Comparison of ENCODE assay signal across 8 cellular contexts in the genomic region with DNA sequence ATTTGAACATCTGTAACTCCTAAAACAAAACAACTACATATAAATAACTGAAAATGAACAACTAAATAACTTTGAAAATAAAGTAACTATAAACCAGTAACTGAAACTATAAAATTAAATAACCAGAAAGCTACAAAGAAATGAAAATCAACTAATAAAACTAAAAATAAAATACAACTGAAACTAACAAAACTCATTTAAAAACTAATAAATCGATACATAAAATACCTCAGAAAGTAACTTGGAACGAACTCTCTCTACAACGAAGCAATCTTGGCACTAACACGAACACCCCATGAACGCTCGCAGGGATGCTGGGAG. TPM values are rescaled to one million over a fixed set of nuclear protein-coding genes. Genes with fewer than 3 reads are reported as not detected.
DNase-seq lines count a peak whose midpoint lies in the region; ATAC-seq and TF ChIP-seq lines count a peak whose summit lies in the region.

No MANE protein-coding gene starts in this region.

- peaks cover 15% of the 10 kb centered on the region for H3K4me1 Mint-ChIP-seq in Calu3 (ENCODE audit: low read depth, unreplicated experiment)
- H3K4me1 Mint-ChIP-seq in T-helper 17 cell: peaks cover 12% of the 10 kb centered on the region

- TF ChIP-seq CTCF in Calu3 (IDR thresholded peaks at IDR 0.05; ENCODE audit: unreplicated experiment) (no peak), foreskin fibroblast (IDR thresholded peaks at IDR 0.05; ENCODE audit: low read depth, low read length) (no peak), retinal pigment epithelial cell (conservative IDR thresholded peaks at IDR 0.05; ENCODE audit: low read depth, low read length) (no peak)

- H3K27ac Mint-ChIP-seq in Calu3 (ENCODE audit: unreplicated experiment) (no peak overlapping the region), T-helper 17 cell (no peak overlapping the region)

- intact Hi-C loops in Calu3 (cut with micrococcal nuclease; ENCODE audit: unreplicated experiment): no loop called here
- intact Hi-C loops in sciatic nerve (cut with DNase I): no loop called here

- H3K9me3 ChIP-seq in T-helper 17 cell (ENCODE audit: control insufficient read depth, low read length, poor library complexity, severe bottlenecking): no peaks in the 10 kb centered on the region

- H3K36me3 Mint-ChIP-seq in Calu3 (ENCODE audit: insufficient read depth, unreplicated experiment): peaks cover 12% of the 10 kb centered on the region
- H3K36me3 Mint-ChIP-seq in T-helper 17 cell (ENCODE audit: low read depth): no peaks in the 10 kb centered on the region

- no peaks in the 10 kb centered on the region for H3K9me3 Mint-ChIP-seq in Calu3 (ENCODE audit: low read depth, unreplicated experiment)

- H3K4me3 Mint-ChIP-seq in Calu3 (ENCODE audit: low read depth, unreplicated experiment) (peak overlapping the region; percentile 69), T-helper 17 cell (peak overlapping the region; percentile 83)

- BruUV-seq in Calu3 (replicated peaks; lab: Mats Ljungman, UMichigan): no TSS peak

- H3K27me3 Mint-ChIP-seq in Calu3 (ENCODE audit: unreplicated experiment) (peaks cover 57% of the 10 kb centered on the region), T-helper 17 cell (peaks cover 15% of the 10 kb centered on the region)

- ATAC-seq in T-helper 17 cell (no peak), sciatic nerve (no peak)

- DNase-seq in Calu3: no peak
- DNase-seq in T-helper 17 cell: no peak
- DNase-seq in foreskin fibroblast: no peak
- no peak for DNase-seq in retinal pigment epithelial cell (ENCODE audit: low read depth)
- no peak for DNase-seq in sciatic nerve (ENCODE audit: low spot score)
- no peak for DNase-seq in 8988T
- no peak for DNase-seq in GM03348 (ENCODE audit: low spot score)
- no peak for DNase-seq in NK-92 treated with Interleukin-12 subunit alpha and Interleukin-12 subunit beta, amount 100 ng/mL, for 24 hours (lab: John Stamatoyannopoulos, UW)

- peak overlapping the region; percentile 42 to 60 for H3K4me3 ChIP-seq in foreskin fibroblast (ENCODE audit: low read depth in 1 of 2, low read length in 2 of 2)
- H3K4me3 ChIP-seq in retinal pigment epithelial cell (ENCODE audit: low read length): peak overlapping the region; percentile 54

- CTCF ChIA-PET in Calu3 (lab: Charles Lee): interaction anchor here (0.9 to 2.8 kb wide), 4 partner anchors 15 to 205 kb away, joined by 4 to 18 read pairs (median 10); no protein-coding TSS in a partner anchor

RNA-seq across cellular contexts. Expression of gene LAMP3, which starts 15.9 kb away (rescaled TPM):
- total RNA-seq in Calu3 (2022) (20.5 and 39.7 TPM in 2 replicates), T-helper 17 cell (1 to 10 TPM; 1.9 to 2.0 TPM), sciatic nerve (0.31 TPM)
